Comparison of ENCODE assay signal across 9 cellular contexts in genomic region chr11:118012083-118012669, GRCh38. TPM values are rescaled to one million over a fixed set of nuclear protein-coding genes. Genes with fewer than 3 reads are reported as not detected.
DNase-seq lines count a peak whose midpoint lies in the region; ATAC-seq lines count a peak whose summit lies in the region.
"Had no signal": no experiment of that assay in that cellular context is flagged by ENCODE, and none has a peak within 500 bp of the region (broad histone marks: within the 10 kb centered on the region; RNA-seq: fewer than 3 reads in every experiment).

No MANE protein-coding gene starts in this region.

- H3K4me1 Mint-ChIP-seq in IgD-negative memory B cell, result peaks cover 64 to 79% (median 71%) of the 10 kb centered on the region in 3 donors
- peaks cover 49% of the 10 kb centered on the region for H3K4me1 Mint-ChIP-seq in activated T-helper 17 cell treated with anti-CD3 and anti-CD28 coated beads, Interleukin-2, amount 50 U/mL, for 72 hours

- peak overlapping the region; percentile 99 to 100 (median 100) for H3K27ac Mint-ChIP-seq in IgD-negative memory B cell
- H3K27ac Mint-ChIP-seq in activated T-helper 17 cell treated with anti-CD3 and anti-CD28 coated beads, Interleukin-2, amount 50 U/mL, for 72 hours, result peak overlapping the region; percentile 47

- peak; percentile 79 for ATAC-seq in activated T-helper 17 cell treated with anti-CD3 and anti-CD28 coated beads, Interleukin-2, amount 50 U/mL, for 72 hours (replicated peaks)
- ATAC-seq in left colon (peak; percentile 38), GM18861 (IDR thresholded peaks at IDR 0.05; ENCODE audit: unreplicated experiment) (no peak), GM18858 (IDR thresholded peaks at IDR 0.05; ENCODE audit: unreplicated experiment) (no peak)
- ATAC-seq: psoas muscle had no signal

- intact Hi-C loops in left colon (cut with DNase I, micrococcal nuclease), result no loop called here

- peaks cover 0 to 2% (median 0%) of the 10 kb centered on the region in 3 donors for H3K9me3 Mint-ChIP-seq in IgD-negative memory B cell
- H3K9me3 Mint-ChIP-seq in activated T-helper 17 cell treated with anti-CD3 and anti-CD28 coated beads, Interleukin-2, amount 50 U/mL, for 72 hours, result peaks cover 12% of the 10 kb centered on the region

- H3K36me3 Mint-ChIP-seq in IgD-negative memory B cell, result no peaks in the 10 kb centered on the region
- no peaks in the 10 kb centered on the region for H3K36me3 Mint-ChIP-seq in activated T-helper 17 cell treated with anti-CD3 and anti-CD28 coated beads, Interleukin-2, amount 50 U/mL, for 72 hours (ENCODE audit: low read depth)

- H3K27me3 Mint-ChIP-seq in IgD-negative memory B cell, result no peaks in the 10 kb centered on the region
- H3K27me3 Mint-ChIP-seq in activated T-helper 17 cell treated with anti-CD3 and anti-CD28 coated beads, Interleukin-2, amount 50 U/mL, for 72 hours, result no peaks in the 10 kb centered on the region

- peak overlapping the region in 3 of 4 donors; percentile 69 to 88 (median 88) for H3K4me3 Mint-ChIP-seq in IgD-negative memory B cell
- H3K4me3 Mint-ChIP-seq in activated T-helper 17 cell treated with anti-CD3 and anti-CD28 coated beads, Interleukin-2, amount 50 U/mL, for 72 hours, result peak overlapping the region; percentile 17

- peak; percentile 96 for DNase-seq in CD1c-positive myeloid dendritic cell (ENCODE audit: extremely low spot score)
- DNase-seq in left colon, result no peak
- DNase-seq in COLO668 (lab: John Stamatoyannopoulos, UW; ENCODE audit: unreplicated experiment), result no peak
- DNase-seq in superior temporal gyrus (ENCODE audit: extremely low spot score), result no peak

RNA-seq across cellular contexts. Expression of gene IL10RA, which starts 26.0 kb away (rescaled TPM):
- polyA plus RNA-seq in IgD-negative memory B cell, result 97.1 TPM
- 100 to 1,000 TPM in 1 of 2 donors, 10 to 100 TPM in 1; 63.0 to 108 TPM for total RNA-seq in activated T-helper 17 cell treated with anti-CD3 and anti-CD28 coated beads, Interleukin-2, amount 50 U/mL, for 72 hours
- total RNA-seq in left colon, result 10 to 100 TPM in 1 of 2 donors, 1 to 10 TPM in 1; 4.4 to 19.0 TPM

Comparison
In these comparisons a context has a peak if more than half of its experiments do, and no peak if none do; other contexts are left out.
1. ATAC-seq: peak in activated T-helper 17 cell treated with anti-CD3 and anti-CD28 coated beads, Interleukin-2, amount 50 U/mL, for 72 hours (single experiment) and left colon (single experiment); none in GM18861 (single experiment) and GM18858 (single experiment).